In genomic region chr4:123350191-123350544, GRCh38 we compare ENCODE assay signal across 12 cellular contexts. TPM values are rescaled to one million over a fixed set of nuclear protein-coding genes. Genes with fewer than 3 reads are reported as not detected.
DNase-seq lines count a peak whose midpoint lies in the region; ATAC-seq and TF ChIP-seq lines count a peak whose summit lies in the region.
"Had no signal": no experiment of that assay in that cellular context is flagged by ENCODE, and none has a peak within 500 bp of the region (broad histone marks: within the 10 kb centered on the region; RNA-seq: fewer than 3 reads in every experiment).

No MANE protein-coding gene starts in this region.

- POLR2A ChIA-PET in PC-3 (lab: Charles Lee; ENCODE audit: unreplicated experiment) = no interaction called here
- POLR2A ChIA-PET in HEK293T (lab: Yijun Ruan, JAX) = no interaction called here

- H3K9me2 ChIP-seq in PC-3 (replicated peaks; ENCODE audit: low read length) = no peaks in the 10 kb centered on the region

- peaks cover 5% of the 10 kb centered on the region for H3K4me1 Mint-ChIP-seq in activated T-cell treated with anti-CD3 and anti-CD28 coated beads, Interleukin-2, amount 50 U/mL, for 72 hours (ENCODE audit: low read depth)

- H3K27ac ChIP-seq in PC-3 (ENCODE audit: low read length) = no peak overlapping the region
- H3K27ac ChIP-seq in testis = peak overlapping the region; percentile 59 to 70
- no peak overlapping the region for H3K27ac ChIP-seq in smooth muscle cell (ENCODE audit: low read depth)

- no peaks in the 10 kb centered on the region for H3K4me1 ChIP-seq in PC-3 (ENCODE audit: insufficient read depth, low read length)
- H3K4me1 ChIP-seq in testis = peaks cover 12% of the 10 kb centered on the region
- H3K4me1 ChIP-seq in smooth muscle cell (ENCODE audit: low read depth) = peaks cover 11% of the 10 kb centered on the region

- DNase-seq in activated T-cell treated with anti-CD3 and anti-CD28 coated beads, Interleukin-2, amount 50 U/mL, for 72 hours = peak; percentile 2 to 4
- no peak for DNase-seq in activated T-cell treated with anti-CD3 and anti-CD28 coated beads, Interleukin-2, amount 50 U/mL, for 48 hours
- DNase-seq in PC-3 = peak; percentile 25
- peak; percentile 18 for DNase-seq in fibroblast of mammary gland (ENCODE audit: low read depth)
- peak; percentile 38 for DNase-seq in testis
- no peak for DNase-seq in HEK293T (ENCODE audit: extremely low spot score)
- no peak for DNase-seq in Ammon's horn (ENCODE audit: low spot score)
- no peak for DNase-seq in smooth muscle cell (lab: John Stamatoyannopoulos, UW; ENCODE audit: unreplicated experiment)
- DNase-seq: CD4-positive, alpha-beta memory T cell; left cardiac atrium; T-helper 17 cell had no signal

- H3K9me3 ChIP-seq in PC-3 (ENCODE audit: low read length) (no peaks in the 10 kb centered on the region), testis (no peaks in the 10 kb centered on the region), smooth muscle cell (replicated peaks; ENCODE audit: low read depth) (no peaks in the 10 kb centered on the region)

- no peak overlapping the region for H3K9ac ChIP-seq in PC-3 (ENCODE audit: low read length)
- no peak overlapping the region for H3K9ac ChIP-seq in smooth muscle cell (ENCODE audit: low read depth)

- H3K4me2 ChIP-seq in PC-3 (ENCODE audit: low read length) (no peak overlapping the region), smooth muscle cell (no peak overlapping the region)

- peak; percentile 34; the same call in 1 of the 2 replicates for TF ChIP-seq CTCF in PC-3 (conservative IDR thresholded peaks at IDR 0.05; ENCODE audit: low read depth, low read length)
- no peak for TF ChIP-seq CTCF in fibroblast of mammary gland (conservative IDR thresholded peaks at IDR 0.05; ENCODE audit: control insufficient read depth, insufficient read depth, low read depth, low read length)
- no peak for TF ChIP-seq CTCF in testis (IDR thresholded peaks at IDR 0.05)
- no peak for TF ChIP-seq CTCF in smooth muscle cell (IDR thresholded peaks at IDR 0.05; ENCODE audit: borderline replicate concordance, insufficient read depth, poor library complexity, severe bottlenecking)

- H3K27me3 Mint-ChIP-seq in activated T-cell treated with anti-CD3 and anti-CD28 coated beads, Interleukin-2, amount 50 U/mL, for 72 hours (ENCODE audit: low read depth) = peaks cover 24% of the 10 kb centered on the region

- no peak overlapping the region for H3K27ac Mint-ChIP-seq in activated T-cell treated with anti-CD3 and anti-CD28 coated beads, Interleukin-2, amount 50 U/mL, for 72 hours
- H3K27ac Mint-ChIP-seq: CD4-positive, alpha-beta memory T cell; T-helper 17 cell had no signal

- no peak overlapping the region for H3K4me3 ChIP-seq in PC-3 (ENCODE audit: low read length)
- no peak overlapping the region for H3K4me3 ChIP-seq in fibroblast of mammary gland (ENCODE audit: control insufficient read depth, low read depth, low read length)
- H3K4me3 ChIP-seq in testis = no peak overlapping the region
- no peak overlapping the region for H3K4me3 ChIP-seq in smooth muscle cell

- TF ChIP-seq POLR2A in testis (IDR thresholded peaks at IDR 0.05) = no peak

- BruUV-seq in PC-3 (replicated peaks; lab: Mats Ljungman, UMichigan) = no TSS peak

- CTCF ChIA-PET in PC-3 (lab: Charles Lee) (no interaction called here), HEK293T (lab: Yijun Ruan, JAX) (no interaction called here)

- H4K20me1 ChIP-seq in PC-3 (ENCODE audit: low read length) = no peaks in the 10 kb centered on the region
- H4K20me1 ChIP-seq in smooth muscle cell (ENCODE audit: low read depth) = no peaks in the 10 kb centered on the region

- 67 to 68% methylated on average over 5 of the region's 5 CpGs for WGBS in testis, 2 donors
- 59% methylated on average over 5 of the region's 5 CpGs for WGBS in smooth muscle cell (ENCODE audit: low lambda C conversion rate)

- no peaks in the 10 kb centered on the region for H3K36me3 ChIP-seq in PC-3 (ENCODE audit: low read depth, low read length)
- no peaks in the 10 kb centered on the region for H3K36me3 ChIP-seq in testis (ENCODE audit: low read depth, missing control alignments)
- H3K36me3 ChIP-seq in smooth muscle cell (ENCODE audit: low read depth) = no peaks in the 10 kb centered on the region

- H3K79me2 ChIP-seq in PC-3 (ENCODE audit: low read length) (no peaks in the 10 kb centered on the region), smooth muscle cell (ENCODE audit: low read depth) (no peaks in the 10 kb centered on the region)

- intact Hi-C loops in PC-3 (cut with micrococcal nuclease) = no loop called here
- intact Hi-C loops in testis (cut with DNase I; ENCODE audit: low total_unique reads) = no loop called here

- H3K4me3 Mint-ChIP-seq in activated T-cell treated with anti-CD3 and anti-CD28 coated beads, Interleukin-2, amount 50 U/mL, for 72 hours = no peak overlapping the region
- H3K4me3 Mint-ChIP-seq: brain; CD4-positive, alpha-beta memory T cell; T-helper 17 cell had no signal

- H3K9me3 Mint-ChIP-seq in activated T-cell treated with anti-CD3 and anti-CD28 coated beads, Interleukin-2, amount 50 U/mL, for 72 hours = no peaks in the 10 kb centered on the region

- H3K36me3 Mint-ChIP-seq in activated T-cell treated with anti-CD3 and anti-CD28 coated beads, Interleukin-2, amount 50 U/mL, for 72 hours (ENCODE audit: insufficient read depth in 2 of 2) = no peaks in the 10 kb centered on the region
- H3K36me3 Mint-ChIP-seq: brain; CD4-positive, alpha-beta memory T cell had no signal

- peak; percentile 38 to 51 for ATAC-seq in activated T-cell treated with anti-CD3 and anti-CD28 coated beads, Interleukin-2, amount 50 U/mL, for 72 hours (replicated peaks in 1 of 2)
- no peak for ATAC-seq in PC-3
- ATAC-seq: T-helper 17 cell had no signal

- no peaks in the 10 kb centered on the region for H3K27me3 ChIP-seq in PC-3 (ENCODE audit: low read length)
- H3K27me3 ChIP-seq in testis = no peaks in the 10 kb centered on the region
- no peaks in the 10 kb centered on the region for H3K27me3 ChIP-seq in smooth muscle cell (ENCODE audit: low read depth)

- H2AFZ ChIP-seq in PC-3 (ENCODE audit: low read length) (no peak overlapping the region), smooth muscle cell (ENCODE audit: low read depth) (no peak overlapping the region)

- H3F3A ChIP-seq in PC-3 (ENCODE audit: low read length, unreplicated experiment) = no peaks in the 10 kb centered on the region
- no peaks in the 10 kb centered on the region for H3F3A ChIP-seq in smooth muscle cell (ENCODE audit: low read depth)

TF ChIP-seq in HEK293T, 16 proteins besides CTCF, POLR2A, EP300 and RAD21:
- TF ChIP-seq HDGF (IDR thresholded peaks at IDR 0.05; ENCODE audit: borderline replicate concordance) (no peak), PKNOX1 (IDR thresholded peaks at IDR 0.05) (no peak)

RNA-seq across cellular contexts. Expression of gene SPRY1, which starts 46.4 kb away (rescaled TPM):
- total RNA-seq in activated T-cell treated with anti-CD3 and anti-CD28 coated beads, Interleukin-2, amount 50 U/mL, for 72 hours = 10 to 100 TPM; 39.8 to 58.1 TPM
- total RNA-seq in PC-3 (2014; rRNA removed) = 26.4 and 30.6 TPM in 2 replicates
- total RNA-seq in testis = 10 to 100 TPM; 36.0 to 52.0 TPM
- polyA plus RNA-seq in testis (ENCODE audit: insufficient read depth, low read depth, low replicate concordance) = 30.2 TPM
- total RNA-seq in smooth muscle cell = 17.4 and 17.8 TPM in 2 replicates
- 26.4 and 28.1 TPM in 2 replicates for polyA plus RNA-seq in smooth muscle cell

Comparison
In these comparisons a context has a peak if more than half of its experiments do, and no peak if none do; other contexts are left out.
1. DNase-seq: peak in activated T-cell treated with anti-CD3 and anti-CD28 coated beads, Interleukin-2, amount 50 U/mL, for 72 hours (2 of 2), PC-3 (single experiment), fibroblast of mammary gland (single experiment) and testis (single experiment); none in activated T-cell treated with anti-CD3 and anti-CD28 coated beads, Interleukin-2, amount 50 U/mL, for 48 hours (0 of 2), HEK293T (single experiment), Ammon's horn (single experiment) and smooth muscle cell (single experiment).
2. H3K27ac ChIP-seq: peak in testis (2 of 2); none in PC-3 (single experiment) and smooth muscle cell (single experiment).